Comparison of ENCODE assay signal across 23 cellular contexts in the genomic region with DNA sequence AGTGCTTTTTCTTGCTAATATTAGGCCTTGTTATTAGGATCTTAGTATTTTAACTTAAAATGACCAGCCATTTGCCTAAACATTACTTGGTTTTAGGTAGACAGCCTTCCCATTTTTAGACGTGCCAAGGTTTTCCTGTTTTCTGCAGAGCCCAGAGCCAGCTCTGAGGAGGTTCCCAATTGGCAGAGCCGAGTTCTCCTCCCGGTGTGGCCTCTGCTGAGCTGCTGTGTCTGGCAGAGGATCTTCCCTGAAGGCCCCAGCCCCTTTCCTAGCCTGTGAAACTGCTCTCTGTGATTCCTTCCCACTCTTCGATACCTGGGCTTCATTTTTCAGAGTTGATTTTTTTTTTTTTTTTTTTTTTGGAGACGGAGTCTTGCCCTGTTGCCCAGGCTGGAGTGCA.
"Had no signal": no experiment of that assay in that cellular context is flagged by ENCODE, and none has a peak within 500 bp of the region (broad histone marks: within the 10 kb centered on the region; RNA-seq: fewer than 3 reads in every experiment).

No MANE protein-coding gene starts in this region.

- H3K4me2 ChIP-seq: hepatocyte, neural progenitor cell had no signal

- H3K4me3 ChIP-seq: gastroesophageal sphincter, heart left ventricle, hepatocyte, lung, mucosa of descending colon, neural progenitor cell, prostate gland, skin epidermis, spleen had no signal

- H3K36me3 Mint-ChIP-seq: memory B cell; naive B cell; natural killer cell treated with Interleukin-12 subunit alpha and Interleukin-12 subunit beta and Interleukin-15 and Interleukin-18, amount 100 ng/mL, for 72 hours; stimulated activated memory B cell treated with anti-CD40 and anti-IgM and Interleukin-4, amounts not matched to agents 10 μg/mL and 1 μg/mL and 100 μg/mL, for 72 hours had no signal

- H3K27ac ChIP-seq: hepatocyte, neural progenitor cell, parathyroid adenoma, prostate gland, skin epidermis had no signal

- H3K79me2 ChIP-seq: hepatocyte, parathyroid adenoma had no signal

- H3K27me3 Mint-ChIP-seq: effector memory CD8-positive, alpha-beta T cell; memory B cell; naive B cell; natural killer cell treated with Interleukin-12 subunit alpha and Interleukin-12 subunit beta and Interleukin-15 and Interleukin-18, amount 100 ng/mL, for 72 hours; stimulated activated memory B cell treated with anti-CD40 and anti-IgM and Interleukin-4, amounts not matched to agents 10 μg/mL and 1 μg/mL and 100 μg/mL, for 72 hours; type B pancreatic cell had no signal

- ATAC-seq: effector memory CD8-positive, alpha-beta T cell; gastroesophageal sphincter; heart left ventricle; left cardiac atrium; mucosa of descending colon; natural killer cell treated with Interleukin-12 subunit alpha and Interleukin-12 subunit beta and Interleukin-15 and Interleukin-18, amount 100 ng/mL, for 72 hours; right cardiac atrium; stimulated activated memory B cell treated with anti-CD40 and anti-IgM and Interleukin-4, amounts not matched to agents 10 μg/mL and 1 μg/mL and 100 μg/mL, for 72 hours; stimulated activated naive CD8-positive, alpha-beta T cell treated with anti-CD3 and anti-CD28 coated beads, Interleukin-15, Interleukin-2, amounts not matched to agents 100 U/mL and 50 U/mL, for 24 hours had no signal

- H3K27ac Mint-ChIP-seq: effector memory CD8-positive, alpha-beta T cell; memory B cell; mesothelial cell of epicardium; natural killer cell treated with Interleukin-12 subunit alpha and Interleukin-12 subunit beta and Interleukin-15 and Interleukin-18, amount 100 ng/mL, for 72 hours; neural progenitor cell; stimulated activated memory B cell treated with anti-CD40 and anti-IgM and Interleukin-4, amounts not matched to agents 10 μg/mL and 1 μg/mL and 100 μg/mL, for 72 hours; type B pancreatic cell had no signal

- H3K9me3 Mint-ChIP-seq: effector memory CD8-positive, alpha-beta T cell; memory B cell; mesothelial cell of epicardium; naive B cell; natural killer cell treated with Interleukin-12 subunit alpha and Interleukin-12 subunit beta and Interleukin-15 and Interleukin-18, amount 100 ng/mL, for 72 hours; stimulated activated memory B cell treated with anti-CD40 and anti-IgM and Interleukin-4, amounts not matched to agents 10 μg/mL and 1 μg/mL and 100 μg/mL, for 72 hours; type B pancreatic cell had no signal

- H2AFZ ChIP-seq: hepatocyte, neural progenitor cell, parathyroid adenoma had no signal

- H3K4me1 Mint-ChIP-seq: memory B cell; mesothelial cell of epicardium; naive B cell; stimulated activated memory B cell treated with anti-CD40 and anti-IgM and Interleukin-4, amounts not matched to agents 10 μg/mL and 1 μg/mL and 100 μg/mL, for 72 hours had no signal

- H3K36me3 ChIP-seq: neural progenitor cell, prostate gland had no signal

- H3K27me3 ChIP-seq: gastroesophageal sphincter, heart left ventricle, hepatocyte, neural progenitor cell, spleen had no signal

- H3K9ac ChIP-seq: neural progenitor cell, parathyroid adenoma had no signal

- H3K9me3 ChIP-seq: gastroesophageal sphincter, heart left ventricle, mucosa of descending colon, prostate gland, spleen had no signal

- H3K4me3 Mint-ChIP-seq: effector memory CD8-positive, alpha-beta T cell; memory B cell; mesothelial cell of epicardium; naive B cell; natural killer cell treated with Interleukin-12 subunit alpha and Interleukin-12 subunit beta and Interleukin-15 and Interleukin-18, amount 100 ng/mL, for 72 hours; neural progenitor cell; stimulated activated memory B cell treated with anti-CD40 and anti-IgM and Interleukin-4, amounts not matched to agents 10 μg/mL and 1 μg/mL and 100 μg/mL, for 72 hours; type B pancreatic cell had no signal

- H3K4me1 ChIP-seq: parathyroid adenoma, prostate gland had no signal

- DNase-seq: cortex of kidney; effector memory CD8-positive, alpha-beta T cell; foreskin fibroblast; heart left ventricle; left cardiac atrium; mucosa of descending colon; naive B cell; spleen; stimulated activated CD4-positive, alpha-beta T cell treated with anti-CD3 and anti-CD28 coated beads, Interleukin-4, amount 100 ng/mL, for 4 hours; stimulated activated naive CD8-positive, alpha-beta T cell treated with anti-CD3 and anti-CD28 coated beads, Interleukin-15, Interleukin-2, amounts not matched to agents 100 U/mL and 50 U/mL, for 24 hours had no signal
